In the genomic region with DNA sequence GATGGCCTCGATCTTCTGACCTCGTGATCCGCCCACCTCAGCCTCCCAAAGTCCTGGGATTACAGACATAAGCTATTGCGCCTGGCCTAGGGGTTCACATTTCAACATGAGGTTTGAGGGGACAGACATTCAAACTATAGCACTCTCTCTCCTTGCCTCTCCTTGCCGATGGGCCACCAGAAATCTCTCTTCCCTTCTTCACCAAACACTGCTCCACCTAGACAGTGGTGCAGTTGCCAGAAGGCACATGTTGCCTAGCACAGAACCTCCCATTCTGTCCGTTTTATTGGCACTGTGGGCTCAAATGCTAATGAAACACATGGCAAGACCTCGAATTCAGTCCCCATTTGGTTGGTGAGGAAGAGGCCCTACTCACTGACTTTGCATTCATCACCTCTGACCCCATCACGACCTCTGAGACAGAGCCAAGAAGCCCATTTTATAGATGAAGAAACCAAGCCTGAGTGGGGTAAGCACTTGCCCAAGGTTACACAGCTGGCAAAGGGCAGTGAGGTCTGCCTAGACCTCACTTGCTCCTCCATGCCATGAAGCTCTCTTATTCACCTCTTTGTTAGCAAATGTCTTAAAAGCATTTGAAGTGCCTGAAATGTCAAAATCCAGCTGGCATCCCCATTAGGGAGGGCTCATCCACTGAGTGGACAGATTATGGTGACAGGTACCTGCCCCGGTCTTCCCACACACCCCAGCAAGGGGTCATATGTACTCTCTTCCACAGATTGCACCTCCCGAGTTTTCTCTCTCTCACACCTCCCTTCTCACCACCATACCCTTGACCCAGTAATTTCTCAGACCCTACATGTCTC, we compare ENCODE assay signal across 24 cellular contexts. TPM values are rescaled to one million over a fixed set of nuclear protein-coding genes. Genes with fewer than 3 reads are reported as not detected.
A peak's percentile ranks its signal among the peaks of the same experiment; 100 is the strongest.
DNase-seq lines count a peak whose midpoint lies in the region; ATAC-seq and TF ChIP-seq lines count a peak whose summit lies in the region.
"Had no signal": no experiment of that assay in that cellular context is flagged by ENCODE, and none has a peak within 500 bp of the region (broad histone marks: within the 10 kb centered on the region; RNA-seq: fewer than 3 reads in every experiment).

No MANE protein-coding gene starts in this region.

- no peaks in the 10 kb centered on the region for H3K79me2 ChIP-seq in GM23338 (replicated peaks; ENCODE audit: insufficient read depth)

- H3K4me3 ChIP-seq in GM23338 (no peak overlapping the region), adrenal gland (no peak overlapping the region), brain microvascular endothelial cell (ENCODE audit: low read depth, low read length) (no peak overlapping the region)
- H3K4me3 ChIP-seq: coronary artery, uterus had no signal

- no peaks in the 10 kb centered on the region for H3K36me3 Mint-ChIP-seq in activated CD8-positive, alpha-beta T cell treated with anti-CD3 and anti-CD28 coated beads for 36 hours (ENCODE audit: low read depth)
- H3K36me3 Mint-ChIP-seq in activated CD8-positive, alpha-beta T cell treated with anti-CD3 and anti-CD28 coated beads, Interleukin-2, amount 10 ng/mL, durations not matched to agents 7 days and 5 days (ENCODE audit: low read depth), result no peaks in the 10 kb centered on the region
- no peaks in the 10 kb centered on the region for H3K36me3 Mint-ChIP-seq in GM23338 (ENCODE audit: low read depth)
- H3K36me3 Mint-ChIP-seq: activated naive CD4-positive, alpha-beta T cell treated with anti-CD3 and anti-CD28 coated beads, Interleukin-2, amount 50 U/mL, for 72 hours; immature natural killer cell; memory B cell; naive thymus-derived CD8-positive, alpha-beta T cell had no signal

- peaks cover 11% of the 10 kb centered on the region for H3F3A ChIP-seq in GM23338 (replicated peaks; ENCODE audit: low read depth)

- no peaks in the 10 kb centered on the region for H3K4me1 Mint-ChIP-seq in activated CD8-positive, alpha-beta T cell treated with anti-CD3 and anti-CD28 coated beads for 36 hours (ENCODE audit: low read depth)
- no peaks in the 10 kb centered on the region for H3K4me1 Mint-ChIP-seq in activated CD8-positive, alpha-beta T cell treated with anti-CD3 and anti-CD28 coated beads, Interleukin-2, amount 10 ng/mL, durations not matched to agents 7 days and 5 days (ENCODE audit: low read depth)
- H3K4me1 Mint-ChIP-seq in GM23338, result no peaks in the 10 kb centered on the region
- H3K4me1 Mint-ChIP-seq: immature natural killer cell; memory B cell; naive thymus-derived CD8-positive, alpha-beta T cell had no signal

- H3K27ac ChIP-seq in GM23338 (ENCODE audit: low read depth) (no peak overlapping the region), adrenal gland (no peak overlapping the region), brain microvascular endothelial cell (no peak overlapping the region)
- H3K27ac ChIP-seq: coronary artery, uterus had no signal

- POLR2A ChIA-PET in activated CD8-positive, alpha-beta T cell treated with anti-CD3 and anti-CD28 coated beads for 36 hours (lab: Charles Lee), result no interaction called here
- POLR2A ChIA-PET in activated CD8-positive, alpha-beta T cell treated with anti-CD3 and anti-CD28 coated beads, Interleukin-2, amount 10 ng/mL, durations not matched to agents 7 days and 5 days (lab: Charles Lee), result no interaction called here

- WGBS in adrenal gland, 4 donors, result 90 to 95% (median 91%) methylated on average over 10 of the region's 10 CpGs

- no peaks in the 10 kb centered on the region; the same call in 1 of the 2 replicates for H3K36me3 ChIP-seq in GM23338 (ENCODE audit: insufficient read depth)
- H3K36me3 ChIP-seq in adrenal gland (replicated peaks in 1 of 2), result no peaks in the 10 kb centered on the region
- H3K36me3 ChIP-seq in brain microvascular endothelial cell (replicated peaks), result no peaks in the 10 kb centered on the region
- H3K36me3 ChIP-seq: uterus had no signal

- intact Hi-C loops in activated CD8-positive, alpha-beta T cell treated with anti-CD3 and anti-CD28 coated beads for 36 hours (cut with micrococcal nuclease), result no loop called here
- intact Hi-C loops in adrenal gland (cut with DNase I), result no loop called here
- intact Hi-C loops in sciatic nerve (cut with DNase I), result no loop called here

- H3K9me2 ChIP-seq in GM23338 (ENCODE audit: insufficient read depth), result peaks cover 19% of the 10 kb centered on the region

- no peak overlapping the region for H3K4me2 ChIP-seq in GM23338

- CTCF ChIA-PET in activated CD8-positive, alpha-beta T cell treated with anti-CD3 and anti-CD28 coated beads for 36 hours (lab: Charles Lee), result no interaction called here
- CTCF ChIA-PET in activated CD8-positive, alpha-beta T cell treated with anti-CD3 and anti-CD28 coated beads, Interleukin-2, amount 10 ng/mL, durations not matched to agents 7 days and 5 days (lab: Charles Lee), result no interaction called here

- no peaks in the 10 kb centered on the region for H3K9me3 ChIP-seq in adrenal gland (replicated peaks in 1 of 3)
- H3K9me3 ChIP-seq: uterus had no signal

- H3K27me3 Mint-ChIP-seq in activated CD8-positive, alpha-beta T cell treated with anti-CD3 and anti-CD28 coated beads for 36 hours, result no peaks in the 10 kb centered on the region
- H3K27me3 Mint-ChIP-seq in activated CD8-positive, alpha-beta T cell treated with anti-CD3 and anti-CD28 coated beads, Interleukin-2, amount 10 ng/mL, durations not matched to agents 7 days and 5 days (ENCODE audit: low read depth), result no peaks in the 10 kb centered on the region
- H3K27me3 Mint-ChIP-seq in GM23338 (ENCODE audit: insufficient read depth, low read depth, poor library complexity), result peaks cover 4% of the 10 kb centered on the region
- H3K27me3 Mint-ChIP-seq: memory B cell had no signal

- H3K4me1 ChIP-seq in GM23338 (ENCODE audit: insufficient read depth), result 0 out of 2 replicates have a peak, but pooled peaks cover 7% of the 10 kb centered on the region
- H3K4me1 ChIP-seq in adrenal gland (replicated peaks in 1 of 2), result peaks cover 16 to 17% of the 10 kb centered on the region in 2 donors
- H3K4me1 ChIP-seq: uterus had no signal

- DNase-seq in activated CD8-positive, alpha-beta T cell treated with anti-CD3 and anti-CD28 coated beads for 36 hours, result peak; percentile 0
- no peak for DNase-seq in activated CD8-positive, alpha-beta T cell treated with anti-CD3 and anti-CD28 coated beads, Interleukin-2, amount 10 ng/mL, durations not matched to agents 7 days and 5 days
- DNase-seq in GM23338 (ENCODE audit: low spot score) (no peak), adrenal gland (peak in 5 of 7 donors; percentile 5 to 42 (median 14)), sciatic nerve (ENCODE audit: low spot score) (peak; percentile 46), brain microvascular endothelial cell (no peak)
- no peak for DNase-seq in stimulated activated CD4-positive, alpha-beta T cell treated with anti-CD3 and anti-CD28 coated beads, Interleukin-2, amount 100 ng/mL, for 24 hours
- DNase-seq: ACHN; activated T-cell treated with anti-CD3 and anti-CD28 coated beads for 4 hours; C1 segment of cervical spinal cord; immature natural killer cell; NCI-H526; SHP77 treated with DMSO at 0.1 percent for 48 hours; stimulated activated CD4-positive, alpha-beta T cell treated with anti-CD3 and anti-CD28 coated beads, Interleukin-4, amount 100 ng/mL, for 4 hours had no signal

- H3K4me3 Mint-ChIP-seq in activated CD8-positive, alpha-beta T cell treated with anti-CD3 and anti-CD28 coated beads for 36 hours, result no peak overlapping the region
- H3K4me3 Mint-ChIP-seq in activated CD8-positive, alpha-beta T cell treated with anti-CD3 and anti-CD28 coated beads, Interleukin-2, amount 10 ng/mL, durations not matched to agents 7 days and 5 days, result no peak overlapping the region
- H3K4me3 Mint-ChIP-seq in GM23338, result no peak overlapping the region
- H3K4me3 Mint-ChIP-seq: immature natural killer cell; memory B cell; naive thymus-derived CD8-positive, alpha-beta T cell; T-helper 1 cell treated with Interleukin-12 subunit alpha and Interleukin-12 subunit beta and Interleukin-4 antibody, amounts not matched to agents 30 μg/mL and 1 μg/mL, for 36 hours had no signal

- no peak for ATAC-seq in activated CD8-positive, alpha-beta T cell treated with anti-CD3 and anti-CD28 coated beads for 36 hours
- ATAC-seq in activated CD8-positive, alpha-beta T cell treated with anti-CD3 and anti-CD28 coated beads, Interleukin-2, amount 10 ng/mL, durations not matched to agents 7 days and 5 days, result no peak
- ATAC-seq in GM23338, result no peak
- ATAC-seq in sciatic nerve, result no peak
- no peak for ATAC-seq in HG02973 (IDR thresholded peaks at IDR 0.05; ENCODE audit: unreplicated experiment)
- ATAC-seq: activated CD4-positive, CD25-positive, alpha-beta regulatory T cell treated with anti-CD3 and anti-CD28 coated beads, Interleukin-2, amount 50 U/mL, for 24 hours; activated naive CD4-positive, alpha-beta T cell treated with anti-CD3 and anti-CD28 coated beads, Interleukin-2, amount 50 U/mL, for 72 hours; naive thymus-derived CD8-positive, alpha-beta T cell had no signal

- no peak overlapping the region for H3K27ac Mint-ChIP-seq in activated CD8-positive, alpha-beta T cell treated with anti-CD3 and anti-CD28 coated beads for 36 hours
- H3K27ac Mint-ChIP-seq in activated CD8-positive, alpha-beta T cell treated with anti-CD3 and anti-CD28 coated beads, Interleukin-2, amount 10 ng/mL, durations not matched to agents 7 days and 5 days, result no peak overlapping the region
- no peak overlapping the region for H3K27ac Mint-ChIP-seq in GM23338
- H3K27ac Mint-ChIP-seq: activated naive CD4-positive, alpha-beta T cell treated with anti-CD3 and anti-CD28 coated beads, Interleukin-2, amount 50 U/mL, for 72 hours; immature natural killer cell; memory B cell; naive thymus-derived CD8-positive, alpha-beta T cell; T-helper 1 cell treated with Interleukin-12 subunit alpha and Interleukin-12 subunit beta and Interleukin-4 antibody, amounts not matched to agents 30 μg/mL and 1 μg/mL, for 36 hours had no signal

- no peak for TF ChIP-seq POLR2A in adrenal gland (IDR thresholded peaks at IDR 0.05)

- H2AFZ ChIP-seq in GM23338, result peak overlapping the region; percentile 92; the same call in 1 of the 2 replicates

- H3K27me3 ChIP-seq in GM23338 (ENCODE audit: insufficient read depth), result no peaks in the 10 kb centered on the region
- H3K27me3 ChIP-seq in adrenal gland, result no peaks in the 10 kb centered on the region
- no peaks in the 10 kb centered on the region for H3K27me3 ChIP-seq in brain microvascular endothelial cell (replicated peaks)
- H3K27me3 ChIP-seq: uterus had no signal

- in situ Hi-C loops in brain microvascular endothelial cell (cut with HindIII; ENCODE audit: low pct_ligation_motif_present, low sequenced_read_pairs), result no loop called here

- H3K9me3 Mint-ChIP-seq in activated CD8-positive, alpha-beta T cell treated with anti-CD3 and anti-CD28 coated beads for 36 hours, result no peaks in the 10 kb centered on the region
- no peaks in the 10 kb centered on the region for H3K9me3 Mint-ChIP-seq in activated CD8-positive, alpha-beta T cell treated with anti-CD3 and anti-CD28 coated beads, Interleukin-2, amount 10 ng/mL, durations not matched to agents 7 days and 5 days (ENCODE audit: insufficient read depth)
- no peaks in the 10 kb centered on the region for H3K9me3 Mint-ChIP-seq in GM23338
- H3K9me3 Mint-ChIP-seq: activated naive CD4-positive, alpha-beta T cell treated with anti-CD3 and anti-CD28 coated beads, Interleukin-2, amount 50 U/mL, for 72 hours; immature natural killer cell; memory B cell; naive thymus-derived CD8-positive, alpha-beta T cell; T-helper 1 cell treated with Interleukin-12 subunit alpha and Interleukin-12 subunit beta and Interleukin-4 antibody, amounts not matched to agents 30 μg/mL and 1 μg/mL, for 36 hours had no signal

- H4K20me1 ChIP-seq in GM23338 (replicated peaks; ENCODE audit: insufficient read depth), result no peaks in the 10 kb centered on the region

- no peak for TF ChIP-seq CTCF in activated CD8-positive, alpha-beta T cell treated with anti-CD3 and anti-CD28 coated beads for 36 hours (IDR thresholded peaks at IDR 0.05)
- no peak for TF ChIP-seq CTCF in GM23338 (conservative IDR thresholded peaks at IDR 0.05; ENCODE audit: low read depth in 2 of 2)
- TF ChIP-seq CTCF in adrenal gland (IDR thresholded peaks at IDR 0.05), result no peak
- no peak for TF ChIP-seq CTCF in brain microvascular endothelial cell (IDR thresholded peaks at IDR 0.05; ENCODE audit: low read depth, low read length, missing control alignments)

RNA-seq across cellular contexts. Expression of gene GPRIN2, which starts 34.0 kb away (rescaled TPM):
- not detected for total RNA-seq in activated CD8-positive, alpha-beta T cell treated with anti-CD3 and anti-CD28 coated beads for 36 hours
- total RNA-seq in activated CD8-positive, alpha-beta T cell treated with anti-CD3 and anti-CD28 coated beads, Interleukin-2, amount 10 ng/mL, durations not matched to agents 7 days and 5 days, result not detected
- 24.4 and 28.5 TPM in 2 replicates for total RNA-seq in GM23338 (2014; rRNA removed; shearing (Covaris generic))
- polyA plus RNA-seq in GM23338 (2016; fragmentation: Nextera tagmentation; extraction: Ambion mirVana) (2.9 and 3.0 TPM in 2 replicates), adrenal gland (under 1 TPM in 2 of 3 donors, not detected in 1; 0.17 to 0.56 TPM)
- total RNA-seq in adrenal gland (under 1 TPM in 2 of 8 donors, not detected in 6; 0.28 to 0.44 TPM), sciatic nerve (2.0 TPM)
- total RNA-seq: activated naive CD4-positive, alpha-beta T cell treated with anti-CD3 and anti-CD28 coated beads, Interleukin-2, amount 50 U/mL, for 72 hours; naive thymus-derived CD8-positive, alpha-beta T cell; subcutaneous adipose tissue had no signal
- polyA plus RNA-seq: immature natural killer cell; naive thymus-derived CD8-positive, alpha-beta T cell had no signal

RNA-seq across cellular contexts. Expression of gene SYT15, which starts 56.4 kb away (rescaled TPM):
- total RNA-seq in activated CD8-positive, alpha-beta T cell treated with anti-CD3 and anti-CD28 coated beads for 36 hours, result under 1 TPM; 0.59 to 0.98 TPM
- 1 to 10 TPM in 1 of 2 experiments, under 1 TPM in 1; 0.55 to 1.0 TPM for total RNA-seq in activated CD8-positive, alpha-beta T cell treated with anti-CD3 and anti-CD28 coated beads, Interleukin-2, amount 10 ng/mL, durations not matched to agents 7 days and 5 days
- 0.39 TPM in 1 of 2 replicates, not detected in the other for total RNA-seq in GM23338 (2014; rRNA removed; shearing (Covaris generic))
- polyA plus RNA-seq in GM23338 (2016; fragmentation: Nextera tagmentation; extraction: Ambion mirVana) (0.83 and 1.5 TPM in 2 replicates), adrenal gland (1 to 10 TPM in 2 of 3 donors, under 1 TPM in 1; 0.72 to 1.6 (median 1.3) TPM)
- total RNA-seq in adrenal gland (10 to 100 TPM in 1 of 8 donors, 1 to 10 TPM in 6, under 1 TPM in 1; 0.95 to 32.5 (median 2.8) TPM), sciatic nerve (17.1 TPM)

RNA-seq across cellular contexts. Expression of gene NPY4R, which starts 56.7 kb away (rescaled TPM):
- not detected for total RNA-seq in activated CD8-positive, alpha-beta T cell treated with anti-CD3 and anti-CD28 coated beads for 36 hours
- total RNA-seq in activated CD8-positive, alpha-beta T cell treated with anti-CD3 and anti-CD28 coated beads, Interleukin-2, amount 10 ng/mL, durations not matched to agents 7 days and 5 days, result not detected
- total RNA-seq in GM23338 (2014; rRNA removed; shearing (Covaris generic)), result not detected in 2 replicates
- polyA plus RNA-seq in GM23338 (2016; fragmentation: Nextera tagmentation; extraction: Ambion mirVana) (not detected in 2 replicates), adrenal gland (under 1 TPM in 1 of 3 donors, not detected in 2; 0.16 TPM)
- total RNA-seq in adrenal gland (under 1 TPM in 3 of 8 donors, not detected in 5; 0.11 to 0.30 (median 0.26) TPM), sciatic nerve (not detected)
- total RNA-seq: activated naive CD4-positive, alpha-beta T cell treated with anti-CD3 and anti-CD28 coated beads, Interleukin-2, amount 50 U/mL, for 72 hours; naive thymus-derived CD8-positive, alpha-beta T cell; skeletal muscle tissue; uterus had no signal
- polyA plus RNA-seq: immature natural killer cell; naive thymus-derived CD8-positive, alpha-beta T cell had no signal

Comparison
In these comparisons a context has a peak if more than half of its experiments do, and no peak if none do; other contexts are left out.
1. DNase-seq: peak in activated CD8-positive, alpha-beta T cell treated with anti-CD3 and anti-CD28 coated beads for 36 hours (single experiment), adrenal gland (5 of 7) and sciatic nerve (single experiment); none in activated CD8-positive, alpha-beta T cell treated with anti-CD3 and anti-CD28 coated beads, Interleukin-2, amount 10 ng/mL, durations not matched to agents 7 days and 5 days (single experiment), GM23338 (single experiment), brain microvascular endothelial cell (single experiment) and stimulated activated CD4-positive, alpha-beta T cell treated with anti-CD3 and anti-CD28 coated beads, Interleukin-2, amount 100 ng/mL, for 24 hours (0 of 2).